1 cellular context compared by ENCODE assay signal in genomic region chr6:30614843-30615218, GRCh38.
A peak's percentile ranks its signal among the peaks of the same experiment; 100 is the strongest.
TF ChIP-seq lines count a peak whose summit lies in the region.

No MANE protein-coding gene starts in this region.

TF ChIP-seq in HepG2, 621 proteins besides CTCF, POLR2A, EP300 and RAD21 (continued from another document and continues in another):
- TF ChIP-seq GMEB1 (CRISPR knock-in tag; IDR thresholded peaks at IDR 0.05; ENCODE audit: borderline replicate concordance) (peak; percentile 48; the same call in 1 of the 2 replicates), ZBTB8A (CRISPR knock-in tag; IDR thresholded peaks at IDR 0.05; ENCODE audit: borderline replicate concordance, low read depth) (no peak), BRF2 (CRISPR knock-in tag; IDR thresholded peaks at IDR 0.05) (0 out of 2 replicates have a peak, but pooled peaks have one; percentile 51), ZNF572 (CRISPR knock-in tag; IDR thresholded peaks at IDR 0.05) (no peak), HNRNPUL1 (IDR thresholded peaks at IDR 0.05; ENCODE audit: low read depth, low read length) (no peak), ZKSCAN5 (CRISPR knock-in tag; IDR thresholded peaks at IDR 0.05) (no peak), ZSCAN5A (CRISPR knock-in tag; IDR thresholded peaks at IDR 0.05; ENCODE audit: borderline replicate concordance) (no peak), ARNT (IDR thresholded peaks at IDR 0.05) (no peak), ZNF800 (CRISPR knock-in tag; IDR thresholded peaks at IDR 0.05) (no peak), ISL2 (CRISPR knock-in tag; IDR thresholded peaks at IDR 0.05) (0 out of 2 replicates have a peak, but pooled peaks have one; percentile 20), FOXK1 (CRISPR knock-in tag; IDR thresholded peaks at IDR 0.05; ENCODE audit: borderline replicate concordance, low read depth) (peak; percentile 51; the same call in 1 of the 2 replicates), CENPX (CRISPR knock-in tag; IDR thresholded peaks at IDR 0.05) (no peak), KDM6A (CRISPR knock-in tag; IDR thresholded peaks at IDR 0.05; ENCODE audit: low read depth) (no peak), ZFP82 (CRISPR knock-in tag; IDR thresholded peaks at IDR 0.05; ENCODE audit: borderline replicate concordance) (no peak), ZNF335 (CRISPR knock-in tag; IDR thresholded peaks at IDR 0.05) (peak; percentile 33; the same call in 1 of the 2 replicates), ZNF30 (CRISPR knock-in tag; IDR thresholded peaks at IDR 0.05) (no peak), ETV6 (CRISPR knock-in tag; conservative IDR thresholded peaks at IDR 0.05) (no peak), ZFAT (CRISPR knock-in tag; conservative IDR thresholded peaks at IDR 0.05) (no peak), ZNF687 (CRISPR knock-in tag; IDR thresholded peaks at IDR 0.05) (no peak), CAMTA2 (CRISPR knock-in tag; IDR thresholded peaks at IDR 0.05; ENCODE audit: borderline replicate concordance) (no peak), ETS1 (CRISPR knock-in tag; IDR thresholded peaks at IDR 0.05) (no peak), HNF4A (CRISPR knock-in tag; IDR thresholded peaks at IDR 0.05) (no peak), ZNF784 (CRISPR knock-in tag; IDR thresholded peaks at IDR 0.05; ENCODE audit: borderline replicate concordance) (no peak), MXD1 (CRISPR knock-in tag; IDR thresholded peaks at IDR 0.05) (no peak), USF2 (IDR thresholded peaks at IDR 0.05; ENCODE audit: low read depth, low read length) (no peak), USF2 (CRISPR knock-in tag; IDR thresholded peaks at IDR 0.05; ENCODE audit: borderline replicate concordance) (no peak; the same call in 1 of the 2 replicates), ZNF282 (IDR thresholded peaks at IDR 0.05; ENCODE audit: partially characterized antibody) (no peak), ZNF747 (CRISPR knock-in tag; IDR thresholded peaks at IDR 0.05; ENCODE audit: borderline replicate concordance) (no peak), HOMEZ (CRISPR knock-in tag; IDR thresholded peaks at IDR 0.05; ENCODE audit: low read depth) (no peak), E2F1 (CRISPR knock-in tag; IDR thresholded peaks at IDR 0.05) (no peak), KAT8 (CRISPR knock-in tag; IDR thresholded peaks at IDR 0.05) (peak; percentile 73; the same call in 1 of the 2 replicates), SMAD3 (CRISPR knock-in tag; IDR thresholded peaks at IDR 0.05) (peak; percentile 73; the same call in 1 of the 2 replicates), ZNF101 (CRISPR knock-in tag; IDR thresholded peaks at IDR 0.05; ENCODE audit: borderline replicate concordance, low read depth) (no peak), ZNF484 (CRISPR knock-in tag; IDR thresholded peaks at IDR 0.05; ENCODE audit: borderline replicate concordance, low read depth) (no peak), ZNF75D (CRISPR knock-in tag; IDR thresholded peaks at IDR 0.05; ENCODE audit: borderline replicate concordance) (no peak), PHF8 (CRISPR knock-in tag; IDR thresholded peaks at IDR 0.05) (peak; percentile 33; the same call in 1 of the 2 replicates)
